In the genomic region with DNA sequence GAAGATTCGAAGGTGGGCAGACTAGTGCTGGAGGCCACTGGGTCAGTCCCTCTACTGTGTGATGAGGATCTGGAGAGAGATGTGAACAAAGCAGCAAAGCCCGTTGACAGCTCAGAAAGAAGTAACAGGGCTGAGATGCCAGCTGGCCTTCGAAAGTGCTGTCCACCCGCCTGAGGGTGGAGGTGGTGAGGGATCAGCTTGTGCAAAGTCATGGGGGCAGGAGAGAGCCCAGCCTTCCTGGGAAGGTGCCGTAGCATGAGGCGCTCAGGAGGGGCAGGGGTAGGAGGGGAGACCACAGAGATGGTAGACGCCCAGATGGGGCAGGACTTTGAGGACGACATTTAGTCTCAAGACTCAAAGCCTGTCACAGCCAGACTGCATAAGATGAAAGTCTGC, we compare ENCODE assay signal across 14 cellular contexts. TPM values are rescaled to one million over a fixed set of nuclear protein-coding genes. Genes with fewer than 3 reads are reported as not detected.
DNase-seq lines count a peak whose midpoint lies in the region; ATAC-seq and TF ChIP-seq lines count a peak whose summit lies in the region.
"Had no signal": no experiment of that assay in that cellular context is flagged by ENCODE, and none has a peak within 500 bp of the region (broad histone marks: within the 10 kb centered on the region; RNA-seq: fewer than 3 reads in every experiment).

No MANE protein-coding gene starts in this region.

- H3K4me3 Mint-ChIP-seq in brain = peak overlapping the region in 1 of 5 experiments; percentile 18
- H3K4me3 Mint-ChIP-seq: stimulated activated memory B cell treated with anti-CD40 and anti-IgM and Interleukin-4, amounts not matched to agents 10 μg/mL and 1 μg/mL and 100 μg/mL, for 72 hours; T-helper 2 cell treated with Interferon-gamma antibody and Interleukin-4, amounts not matched to agents 5 μg/mL and 100 μg/mL, for 36 hours had no signal

- ATAC-seq in GM21723 (IDR thresholded peaks at IDR 0.05; ENCODE audit: unreplicated experiment) (no peak), omental fat pad (ENCODE audit: low FRiP score) (no peak), GM18498 (IDR thresholded peaks at IDR 0.05; ENCODE audit: unreplicated experiment) (no peak)
- ATAC-seq: HCT116; stimulated activated memory B cell treated with anti-CD40 and anti-IgM and Interleukin-4, amounts not matched to agents 10 μg/mL and 1 μg/mL and 100 μg/mL, for 72 hours had no signal

- H3K4me3 ChIP-seq in liver (ENCODE audit: low read depth in 1 of 3, low read length in 3 of 3) (no peak overlapping the region), spleen (no peak overlapping the region)

- H3K4me1 ChIP-seq in liver (ENCODE audit: control insufficient read depth in 4 of 4, insufficient read depth in 4 of 4, low read length in 3 of 4) (peaks cover 24 to 74% (median 60%) of the 10 kb centered on the region in 4 donors), spleen (peaks cover 25 to 89% (median 66%) of the 10 kb centered on the region in 6 donors)
- H3K4me1 ChIP-seq: BE2C had no signal

- peak overlapping the region; percentile 53 to 69 for H3K27ac ChIP-seq in liver (ENCODE audit: low read depth in 1 of 2, low read length in 2 of 2)
- peak overlapping the region in 5 of 8 donors; percentile 3 to 74 (median 72) for H3K27ac ChIP-seq in spleen

- peaks cover 8% of the 10 kb centered on the region for H3K27me3 Mint-ChIP-seq in brain
- H3K27me3 Mint-ChIP-seq: stimulated activated memory B cell treated with anti-CD40 and anti-IgM and Interleukin-4, amounts not matched to agents 10 μg/mL and 1 μg/mL and 100 μg/mL, for 72 hours had no signal

- intact Hi-C loops in spleen (cut with DNase I; ENCODE audit: low total_unique reads) = loop anchor here (10.0 kb wide), 1 partner anchor 55 kb away; no protein-coding TSS in a partner anchor

- peaks cover 39% of the 10 kb centered on the region for H3K4me1 Mint-ChIP-seq in brain

- no peaks in the 10 kb centered on the region for H3K9me3 ChIP-seq in liver (ENCODE audit: control insufficient read depth in 4 of 4, low read length in 3 of 4)
- no peaks in the 10 kb centered on the region for H3K9me3 ChIP-seq in spleen
- H3K9me3 ChIP-seq: BE2C had no signal

- WGBS in liver = 40% methylated on average over 8 of the region's 8 CpGs
- WGBS in spleen, 5 donors = 77 to 85% (median 80%) methylated on average over 8 of the region's 8 CpGs

- H3K27me3 ChIP-seq in liver (ENCODE audit: control insufficient read depth in 4 of 4, insufficient read depth in 4 of 4, low read length in 3 of 4) (no peaks in the 10 kb centered on the region), spleen (replicated peaks in 1 of 7) (no peaks in the 10 kb centered on the region)
- H3K27me3 ChIP-seq: BE2C had no signal

- peaks cover 0 to 8% (median 0%) of the 10 kb centered on the region in 5 experiments for H3K9me3 Mint-ChIP-seq in brain
- H3K9me3 Mint-ChIP-seq: T-helper 2 cell treated with Interferon-gamma antibody and Interleukin-4, amounts not matched to agents 5 μg/mL and 100 μg/mL, for 36 hours had no signal

- H3K27ac Mint-ChIP-seq in brain = peak overlapping the region; percentile 29 to 91 (median 66)
- H3K27ac Mint-ChIP-seq: stimulated activated memory B cell treated with anti-CD40 and anti-IgM and Interleukin-4, amounts not matched to agents 10 μg/mL and 1 μg/mL and 100 μg/mL, for 72 hours; T-helper 2 cell treated with Interferon-gamma antibody and Interleukin-4, amounts not matched to agents 5 μg/mL and 100 μg/mL, for 36 hours had no signal

- DNase-seq in G401 (ENCODE audit: low spot score) (peak; percentile 39), spleen (no peak), omental fat pad (ENCODE audit: low spot score) (no peak)
- DNase-seq: activated CD4-positive, alpha-beta T cell treated with anti-CD3 and anti-CD28 coated beads for 4 hours; amniotic stem cell; BE2C; NCI-H82 had no signal

- in situ Hi-C loops in G401 (cut with HindIII; ENCODE audit: low sequenced_read_pairs) = no loop called here

- H3K9ac ChIP-seq in liver (ENCODE audit: low read depth in 1 of 2, low read length in 2 of 2) = peak overlapping the region; percentile 8 to 59

- TF ChIP-seq CTCF in brain (conservative IDR thresholded peaks at IDR 0.05) (no peak), liver (IDR thresholded peaks at IDR 0.05; ENCODE audit: low read depth, low read length, missing input control) (no peak), spleen (IDR thresholded peaks at IDR 0.05 in 8 of 11, conservative IDR thresholded peaks at IDR 0.05 in 3 of 11) (no peak), omental fat pad (IDR thresholded peaks at IDR 0.05) (no peak)

- H3K36me3 Mint-ChIP-seq in brain = peaks cover 40% of the 10 kb centered on the region

- TF ChIP-seq RAD21 in liver (IDR thresholded peaks at IDR 0.05) = no peak

- TF ChIP-seq POLR2A in spleen (IDR thresholded peaks at IDR 0.05) = no peak

- peaks cover 0 to 2% (median 0%) of the 10 kb centered on the region in 4 donors for H3K36me3 ChIP-seq in liver (ENCODE audit: control insufficient read depth in 4 of 4, insufficient read depth in 3 of 4, low read depth in 1 of 4, low read length in 3 of 4)
- H3K36me3 ChIP-seq in spleen = peaks cover 0 to 47% (median 7%) of the 10 kb centered on the region in 6 donors
- H3K36me3 ChIP-seq: BE2C had no signal

TF ChIP-seq in liver, 16 proteins besides CTCF, POLR2A, EP300 and RAD21:
- no peak for TF ChIP-seq RXRA (IDR thresholded peaks at IDR 0.05)
- TF ChIP-seq FOXA1 (IDR thresholded peaks at IDR 0.05) = no peak
- no peak for TF ChIP-seq HNF4G (IDR thresholded peaks at IDR 0.05)
- TF ChIP-seq GABPA (IDR thresholded peaks at IDR 0.05 in 1 of 2, conservative IDR thresholded peaks at IDR 0.05 in 1 of 2) = no peak
- TF ChIP-seq ZBTB33 (IDR thresholded peaks at IDR 0.05) = no peak
- TF ChIP-seq, protein P1, sequence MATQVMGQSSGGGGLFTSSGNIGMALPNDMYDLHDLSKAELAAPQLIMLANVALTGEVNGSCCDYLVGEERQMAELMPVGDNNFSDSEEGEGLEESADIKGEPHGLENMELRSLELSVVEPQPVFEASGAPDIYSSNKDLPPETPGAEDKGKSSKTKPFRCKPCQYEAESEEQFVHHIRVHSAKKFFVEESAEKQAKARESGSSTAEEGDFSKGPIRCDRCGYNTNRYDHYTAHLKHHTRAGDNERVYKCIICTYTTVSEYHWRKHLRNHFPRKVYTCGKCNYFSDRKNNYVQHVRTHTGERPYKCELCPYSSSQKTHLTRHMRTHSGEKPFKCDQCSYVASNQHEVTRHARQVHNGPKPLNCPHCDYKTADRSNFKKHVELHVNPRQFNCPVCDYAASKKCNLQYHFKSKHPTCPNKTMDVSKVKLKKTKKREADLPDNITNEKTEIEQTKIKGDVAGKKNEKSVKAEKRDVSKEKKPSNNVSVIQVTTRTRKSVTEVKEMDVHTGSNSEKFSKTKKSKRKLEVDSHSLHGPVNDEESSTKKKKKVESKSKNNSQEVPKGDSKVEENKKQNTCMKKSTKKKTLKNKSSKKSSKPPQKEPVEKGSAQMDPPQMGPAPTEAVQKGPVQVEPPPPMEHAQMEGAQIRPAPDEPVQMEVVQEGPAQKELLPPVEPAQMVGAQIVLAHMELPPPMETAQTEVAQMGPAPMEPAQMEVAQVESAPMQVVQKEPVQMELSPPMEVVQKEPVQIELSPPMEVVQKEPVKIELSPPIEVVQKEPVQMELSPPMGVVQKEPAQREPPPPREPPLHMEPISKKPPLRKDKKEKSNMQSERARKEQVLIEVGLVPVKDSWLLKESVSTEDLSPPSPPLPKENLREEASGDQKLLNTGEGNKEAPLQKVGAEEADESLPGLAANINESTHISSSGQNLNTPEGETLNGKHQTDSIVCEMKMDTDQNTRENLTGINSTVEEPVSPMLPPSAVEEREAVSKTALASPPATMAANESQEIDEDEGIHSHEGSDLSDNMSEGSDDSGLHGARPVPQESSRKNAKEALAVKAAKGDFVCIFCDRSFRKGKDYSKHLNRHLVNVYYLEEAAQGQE (IDR thresholded peaks at IDR 0.05) = no peak
- TF ChIP-seq TAF1 (conservative IDR thresholded peaks at IDR 0.05) = no peak
- TF ChIP-seq ATF3 (IDR thresholded peaks at IDR 0.05) = no peak
- TF ChIP-seq NR2F2 (IDR thresholded peaks at IDR 0.05) = no peak
- no peak for TF ChIP-seq FOXA2 (IDR thresholded peaks at IDR 0.05)
- TF ChIP-seq HNF4A (conservative IDR thresholded peaks at IDR 0.05) = no peak
- TF ChIP-seq JUND (IDR thresholded peaks at IDR 0.05) = no peak
- TF ChIP-seq, protein P2, sequence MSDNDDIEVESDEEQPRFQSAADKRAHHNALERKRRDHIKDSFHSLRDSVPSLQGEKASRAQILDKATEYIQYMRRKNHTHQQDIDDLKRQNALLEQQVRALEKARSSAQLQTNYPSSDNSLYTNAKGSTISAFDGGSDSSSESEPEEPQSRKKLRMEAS (IDR thresholded peaks at IDR 0.05) = no peak
- TF ChIP-seq SP1 (IDR thresholded peaks at IDR 0.05) = no peak

RNA-seq across cellular contexts. Expression of gene TBC1D14, which starts 19.7 kb away (rescaled TPM):
- 53.5 and 58.4 TPM in 2 replicates for total RNA-seq in G401 (2014; rRNA removed; shearing (Covaris generic))
- polyA plus RNA-seq in brain (ENCODE audit: insufficient read depth, low read depth, low replicate concordance) (56.0 TPM), liver (10 to 100 TPM; 10.0 to 23.2 TPM), spleen (10 to 100 TPM; 13.7 to 24.0 (median 18.2) TPM)
- total RNA-seq in liver (10 to 100 TPM; 22.2 to 45.2 TPM), spleen (100 to 1,000 TPM in 1 of 7 donors, 10 to 100 TPM in 6; 45.7 to 114 (median 79.2) TPM), omental fat pad (10 to 100 TPM; 38.0 to 58.2 (median 56.8) TPM)
